ENCODE assay signal across 10 cellular contexts in genomic region chr9:129889461-129889935, GRCh38. TPM values are rescaled to one million over a fixed set of nuclear protein-coding genes. Genes with fewer than 3 reads are reported as not detected.
DNase-seq lines count a peak whose midpoint lies in the region; ATAC-seq and TF ChIP-seq lines count a peak whose summit lies in the region.
"Had no signal": no experiment of that assay in that cellular context is flagged by ENCODE, and none has a peak within 500 bp of the region (broad histone marks: within the 10 kb centered on the region; RNA-seq: fewer than 3 reads in every experiment).

No MANE protein-coding gene starts in this region.

- no peaks in the 10 kb centered on the region for H3K9me3 ChIP-seq in DND-41 (ENCODE audit: insufficient read depth, low read length, severe bottlenecking)
- H3K9me3 ChIP-seq: heart left ventricle had no signal

- peaks cover 63% of the 10 kb centered on the region for H3K79me2 ChIP-seq in DND-41 (ENCODE audit: insufficient read depth, low read length)

- peaks cover 27% of the 10 kb centered on the region for H3K36me3 ChIP-seq in DND-41 (ENCODE audit: insufficient read depth, low read length)

- no peak for TF ChIP-seq CTCF in DND-41 (IDR thresholded peaks at IDR 0.05; ENCODE audit: borderline replicate concordance, extremely low read depth, low read length, poor library complexity, severe bottlenecking)
- no peak for TF ChIP-seq CTCF in natural killer cell (IDR thresholded peaks at IDR 0.05)

- no peaks in the 10 kb centered on the region for H3K27me3 Mint-ChIP-seq in activated naive CD8-positive, alpha-beta T cell treated with anti-CD3 and anti-CD28 coated beads, Interleukin-2, amount 10 ng/mL, durations not matched to agents 7 days and 5 days
- H3K27me3 Mint-ChIP-seq in natural killer cell (ENCODE audit: low read depth in 2 of 2), result no peaks in the 10 kb centered on the region

- peak overlapping the region; percentile 97 for H3K27ac ChIP-seq in DND-41 (ENCODE audit: low read length)

- peak overlapping the region; percentile 76 for H3K9ac ChIP-seq in DND-41 (ENCODE audit: low read depth, low read length)

- no peaks in the 10 kb centered on the region for H4K20me1 ChIP-seq in DND-41 (ENCODE audit: insufficient read depth, low read length)

- no peak overlapping the region for H2AFZ ChIP-seq in DND-41 (ENCODE audit: low read depth, low read length)

- POLR2A ChIA-PET in activated naive CD8-positive, alpha-beta T cell treated with anti-CD3 and anti-CD28 coated beads, Interleukin-2, amount 10 ng/mL, durations not matched to agents 7 days and 5 days (lab: Charles Lee), result interaction anchor here (0.7 to 10.9 kb wide), 16 partner anchors 9 to 164 kb away, joined by 3 to 195 read pairs (median 4); partner anchors contain the start of genes FNBP1 and GPR107

- H3K9me3 Mint-ChIP-seq in activated naive CD8-positive, alpha-beta T cell treated with anti-CD3 and anti-CD28 coated beads, Interleukin-2, amount 10 ng/mL, durations not matched to agents 7 days and 5 days, result no peaks in the 10 kb centered on the region
- H3K9me3 Mint-ChIP-seq in natural killer cell, result no peaks in the 10 kb centered on the region

- H3K4me3 ChIP-seq in DND-41 (ENCODE audit: low read depth in 1 of 2, low read length in 2 of 2), result peak overlapping the region in 1 of 2 experiments; percentile 63; a peak in 2 of 4 replicates

- DNase-seq in DND-41 (peak; percentile 59), NOMO-1 treated with DMSO at 0.1 percent for 48 hours (lab: John Stamatoyannopoulos, UW; ENCODE audit: unreplicated experiment) (peak; percentile 42), natural killer cell (no peak), NCI-H1694 (lab: John Stamatoyannopoulos, UW) (no peak), left colon (no peak), retina (no peak)
- DNase-seq in activated naive CD8-positive, alpha-beta T cell treated with anti-CD3 and anti-CD28 coated beads, Interleukin-2, amount 10 ng/mL, durations not matched to agents 7 days and 5 days, result peak; percentile 61
- DNase-seq: heart left ventricle, NCI-H2029 treated with DMSO at 0.1 percent for 48 hours had no signal

- H3K4me2 ChIP-seq in DND-41 (ENCODE audit: insufficient read depth, low read length), result peak overlapping the region; percentile 75

- peaks cover 94% of the 10 kb centered on the region for H3K4me1 ChIP-seq in DND-41 (ENCODE audit: insufficient read depth, low read length)

- H3K4me3 Mint-ChIP-seq in activated naive CD8-positive, alpha-beta T cell treated with anti-CD3 and anti-CD28 coated beads, Interleukin-2, amount 10 ng/mL, durations not matched to agents 7 days and 5 days, result peak overlapping the region; percentile 91
- H3K4me3 Mint-ChIP-seq in natural killer cell, result peak overlapping the region; percentile 86

- no peaks in the 10 kb centered on the region for H3K27me3 ChIP-seq in DND-41 (ENCODE audit: insufficient read depth, low read length, poor library complexity)
- H3K27me3 ChIP-seq: heart left ventricle had no signal

- peaks cover 77% of the 10 kb centered on the region for H3K4me1 Mint-ChIP-seq in activated naive CD8-positive, alpha-beta T cell treated with anti-CD3 and anti-CD28 coated beads, Interleukin-2, amount 10 ng/mL, durations not matched to agents 7 days and 5 days
- H3K4me1 Mint-ChIP-seq in natural killer cell, result peaks cover 72 to 88% of the 10 kb centered on the region in 2 donors

- H3K36me3 Mint-ChIP-seq in activated naive CD8-positive, alpha-beta T cell treated with anti-CD3 and anti-CD28 coated beads, Interleukin-2, amount 10 ng/mL, durations not matched to agents 7 days and 5 days, result peaks cover 34% of the 10 kb centered on the region
- peaks cover 7% of the 10 kb centered on the region for H3K36me3 Mint-ChIP-seq in natural killer cell

- intact Hi-C loops in natural killer cell (cut with micrococcal nuclease) (loop anchor here (5.0 kb wide), 1 partner anchor 67 kb away; the partner anchor contains the start of gene TOR1A), left colon (cut with DNase I, micrococcal nuclease) (loop anchor here in 1 of 2 donors (10.0 kb wide), 1 partner anchor 165 kb away; the partner anchor contains the start of gene GPR107)

- ATAC-seq in DND-41 (ENCODE audit: insufficient read depth, low read depth) (no peak), natural killer cell (no peak), HG03196 (IDR thresholded peaks at IDR 0.05; ENCODE audit: unreplicated experiment) (no peak), left colon (no peak)
- ATAC-seq in activated naive CD8-positive, alpha-beta T cell treated with anti-CD3 and anti-CD28 coated beads, Interleukin-2, amount 10 ng/mL, durations not matched to agents 7 days and 5 days (ENCODE audit: low read depth), result no peak

- peak overlapping the region; percentile 97 for H3K27ac Mint-ChIP-seq in activated naive CD8-positive, alpha-beta T cell treated with anti-CD3 and anti-CD28 coated beads, Interleukin-2, amount 10 ng/mL, durations not matched to agents 7 days and 5 days
- H3K27ac Mint-ChIP-seq in natural killer cell, result peak overlapping the region; percentile 98 to 99

RNA-seq across cellular contexts. Expression of gene USP20, which starts 54.2 kb away (rescaled TPM):
- total RNA-seq in activated naive CD8-positive, alpha-beta T cell treated with anti-CD3 and anti-CD28 coated beads, Interleukin-2, amount 10 ng/mL, durations not matched to agents 7 days and 5 days, result 100 to 1,000 TPM; 107 to 111 TPM
- total RNA-seq in natural killer cell, result 10 to 100 TPM; 66.8 to 86.1 (median 80.3) TPM
- 10 to 100 TPM; 16.0 to 21.9 TPM for total RNA-seq in left colon

RNA-seq across cellular contexts. Expression of gene C9orf78, which starts 54.4 kb away (rescaled TPM):
- 10 to 100 TPM; 71.4 to 73.4 TPM for total RNA-seq in activated naive CD8-positive, alpha-beta T cell treated with anti-CD3 and anti-CD28 coated beads, Interleukin-2, amount 10 ng/mL, durations not matched to agents 7 days and 5 days
- total RNA-seq in natural killer cell (10 to 100 TPM; 93.7 to 97.9 (median 97.6) TPM), left colon (10 to 100 TPM; 34.6 to 41.3 TPM)

Comparison
In these comparisons a context has a peak if more than half of its experiments do, and no peak if none do; other contexts are left out.
1. DNase-seq: peak in DND-41 (single experiment), NOMO-1 treated with DMSO at 0.1 percent for 48 hours (single experiment) and activated naive CD8-positive, alpha-beta T cell treated with anti-CD3 and anti-CD28 coated beads, Interleukin-2, amount 10 ng/mL, durations not matched to agents 7 days and 5 days (single experiment); none in natural killer cell (single experiment), NCI-H1694 (single experiment), left colon (0 of 2) and retina (single experiment).